15 cellular contexts compared by ENCODE assay signal in genomic region chr4:83516042-83516772, GRCh38. TPM values are rescaled to one million over a fixed set of nuclear protein-coding genes. Genes with fewer than 3 reads are reported as not detected.
A peak's percentile ranks its signal among the peaks of the same experiment; 100 is the strongest.
DNase-seq lines count a peak whose midpoint lies in the region.
"Had no signal": no experiment of that assay in that cellular context is flagged by ENCODE, and none has a peak within 500 bp of the region (broad histone marks: within the 10 kb centered on the region; RNA-seq: fewer than 3 reads in every experiment).

No MANE protein-coding gene starts in this region.

- DNase-seq in Daoy (ENCODE audit: low read depth) = peak; percentile 6
- peak; percentile 90 for DNase-seq in NCI-H226
- peak; percentile 9 for DNase-seq in dermis blood vessel endothelial cell
- DNase-seq in myocyte (ENCODE audit: low read depth) = peak; percentile 19
- DNase-seq in mesenteric fat pad (ENCODE audit: low spot score) = no peak
- no peak for DNase-seq in retina
- DNase-seq in NCI-H187 treated with DMSO at 0.1 percent for 48 hours (lab: John Stamatoyannopoulos, UW) = no peak
- DNase-seq in 8988T = no peak
- DNase-seq: CD8-positive, alpha-beta memory T cell; effector CD8-positive, alpha-beta T cell; hippocampal formation; midbrain; NCI-H1930; stimulated activated CD4-positive, alpha-beta T cell treated with anti-CD3 and anti-CD28 coated beads, Interleukin-4, amount 100 ng/mL, for 24 hours; stimulated activated naive CD8-positive, alpha-beta T cell treated with anti-CD3 and anti-CD28 coated beads, Interleukin-15, amount 100 ng/mL, for 72 hours had no signal

RNA-seq across cellular contexts. Expression of gene GPAT3, which starts 19.7 kb away (rescaled TPM):
- total RNA-seq in Daoy (2014; rRNA removed; shearing (Covaris generic)) = 29.7 and 31.3 TPM in 2 replicates
- total RNA-seq in dermis blood vessel endothelial cell (14.8 and 20.6 TPM in 2 replicates), myocyte (13.0 and 15.2 TPM in 2 replicates), mesenteric fat pad (9.2 TPM)
- 1.2 TPM for polyA plus RNA-seq in myocyte (2012)

RNA-seq across cellular contexts. Expression of gene ABRAXAS1, which starts 31.3 kb away (rescaled TPM):
- 5.4 and 6.5 TPM in 2 replicates for total RNA-seq in Daoy (2014; rRNA removed; shearing (Covaris generic))
- total RNA-seq in dermis blood vessel endothelial cell = 22.0 and 24.5 TPM in 2 replicates
- total RNA-seq in myocyte = 12.9 and 14.0 TPM in 2 replicates
- 4.6 TPM for polyA plus RNA-seq in myocyte (2012)
- total RNA-seq in mesenteric fat pad = 9.0 TPM

Comparison
In these comparisons a context has a peak if more than half of its experiments do, and no peak if none do; other contexts are left out.
1. DNase-seq: peak in Daoy (single experiment), NCI-H226 (single experiment), dermis blood vessel endothelial cell (single experiment) and myocyte (single experiment); none in mesenteric fat pad (single experiment), retina (single experiment), NCI-H187 treated with DMSO at 0.1 percent for 48 hours (single experiment) and 8988T (single experiment).